Comparison of ENCODE assay signal across 19 cellular contexts in genomic region chr10:126179637-126180036, GRCh38.
DNase-seq lines count a peak whose midpoint lies in the region; ATAC-seq, FAIRE-seq and TF ChIP-seq lines count a peak whose summit lies in the region.
"Had no signal": no experiment of that assay in that cellular context is flagged by ENCODE, and none has a peak within 500 bp of the region (broad histone marks: within the 10 kb centered on the region; RNA-seq: fewer than 3 reads in every experiment).

No MANE protein-coding gene starts in this region.

- TF ChIP-seq CTCF in HL-60 (IDR thresholded peaks at IDR 0.05; ENCODE audit: insufficient read depth, low read length) (no peak), GM12878 (IDR thresholded peaks at IDR 0.05 in 2 of 3, conservative IDR thresholded peaks at IDR 0.05 in 1 of 3; ENCODE audit: control insufficient read depth in 2 of 3, extremely low read depth in 1 of 3, insufficient read depth in 1 of 3, low read depth in 3 of 3, low read length in 3 of 3) (no peak), WERI-Rb-1 (IDR thresholded peaks at IDR 0.05; ENCODE audit: low read depth, low read length) (no peak)

- CTCF ChIA-PET in GM12878 (lab: Yijun Ruan, JAX) = no interaction called here

- BruUV-seq in GM12878 (replicated peaks; lab: Mats Ljungman, UMichigan) = no TSS peak

- no peaks in the 10 kb centered on the region for H3K9me3 ChIP-seq in BLaER1 treated with 17β-estradiol and CSF1 and Interleukin-3, amounts not matched to agents 10 nM and 100 nM (replicated peaks in 1 of 11)
- H3K9me3 ChIP-seq in GM12878 (replicated peaks; ENCODE audit: control insufficient read depth, insufficient read depth, low read length) = no peaks in the 10 kb centered on the region
- no peaks in the 10 kb centered on the region for H3K9me3 ChIP-seq in WERI-Rb-1 (ENCODE audit: severe bottlenecking)
- H3K9me3 ChIP-seq: A549, testis had no signal

- TF ChIP-seq POLR2A in GM12878 (IDR thresholded peaks at IDR 0.05; ENCODE audit: low read depth, low read length) = no peak

- intact Hi-C loops in GM12878 (cut with micrococcal nuclease; ENCODE audit: unreplicated experiment) (no loop called here), head of caudate nucleus (cut with DNase I) (no loop called here)

- DNase-seq in HL-60 (ENCODE audit: low read depth in 1 of 2, low spot score in 1 of 2) (peak; percentile 33 to 63), GM12878 (ENCODE audit: low read depth, low spot score) (no peak), NCI-H1048 (lab: John Stamatoyannopoulos, UW) (no peak), head of caudate nucleus (no peak), islet precursor cell (no peak), WERI-Rb-1 (no peak)
- DNase-seq: activated CD4-positive, alpha-beta T cell treated with anti-CD3 and anti-CD28 coated beads for 36 hours; CD4-positive, CD25-positive, alpha-beta regulatory T cell; foreskin keratinocyte; NCI-H2107; NCI-H69; small intestine; stimulated activated CD4-positive, alpha-beta T cell treated with anti-CD3 and anti-CD28 coated beads, Interleukin-4, amount 100 ng/mL, for 24 hours; T1000; testis had no signal

- ATAC-seq in GM21360 (IDR thresholded peaks at IDR 0.05; ENCODE audit: unreplicated experiment) (peak; percentile 68), GM12878 (no peak)
- ATAC-seq: A549; activated CD4-positive, alpha-beta T cell treated with anti-CD3 and anti-CD28 coated beads for 36 hours; foreskin keratinocyte had no signal

- no peak for TF ChIP-seq RAD21 in GM12878 (IDR thresholded peaks at IDR 0.05; ENCODE audit: insufficient read depth, low read depth, low read length)

- H3K79me2 ChIP-seq in GM12878 (ENCODE audit: control insufficient read depth, insufficient read depth, low read length) = no peaks in the 10 kb centered on the region

- FAIRE-seq in GM12878 (lab: Jason Lieb, UNC) = no peak
- FAIRE-seq: A549, GM19239, small intestine had no signal

- SMC1A ChIA-PET in GM12878 (lab: Charles Lee; ENCODE audit: uncharacterized antibody, unreplicated experiment) = no interaction called here

- peak overlapping the region in 9 of 11 experiments; percentile 1 to 48 (median 23); a peak in 11 of 22 replicates for H3K4me2 ChIP-seq in BLaER1 treated with 17β-estradiol and CSF1 and Interleukin-3, amounts not matched to agents 10 nM and 100 nM
- H3K4me2 ChIP-seq in GM12878 (ENCODE audit: control insufficient read depth, insufficient read depth) = no peak overlapping the region
- H3K4me2 ChIP-seq: A549 had no signal

- H3K27ac ChIP-seq in BLaER1 treated with 17β-estradiol and CSF1 and Interleukin-3, amounts not matched to agents 10 nM and 100 nM = no peak overlapping the region
- H3K27ac ChIP-seq in HL-60 (replicated peaks) (no peak overlapping the region), GM12878 (ENCODE audit: control insufficient read depth, insufficient read depth) (no peak overlapping the region), WERI-Rb-1 (no peak overlapping the region)
- H3K27ac ChIP-seq: A549, foreskin keratinocyte, testis had no signal

- H2AFZ ChIP-seq in GM12878 (ENCODE audit: control insufficient read depth, low read depth, low read length) = no peak overlapping the region

- in situ Hi-C loops in GM12878 (cut with MboI) = no loop called here

- no peak overlapping the region for H3K4me3 ChIP-seq in BLaER1 treated with 17β-estradiol and CSF1 and Interleukin-3, amounts not matched to agents 10 nM and 100 nM
- no peak overlapping the region for H3K4me3 ChIP-seq in HL-60 (replicated peaks; ENCODE audit: insufficient read depth, low read length)
- H3K4me3 ChIP-seq in GM12878 = no peak overlapping the region
- H3K4me3 ChIP-seq in WERI-Rb-1 (ENCODE audit: low read depth, low read length) = no peak overlapping the region
- H3K4me3 ChIP-seq: A549, testis had no signal

- H4K20me1 ChIP-seq in BLaER1 treated with 17β-estradiol and CSF1 and Interleukin-3, amounts not matched to agents 10 nM and 100 nM = no peaks in the 10 kb centered on the region
- no peaks in the 10 kb centered on the region for H4K20me1 ChIP-seq in GM12878 (ENCODE audit: control insufficient read depth, insufficient read depth)

- H3K27me3 ChIP-seq in BLaER1 treated with 17β-estradiol and CSF1 and Interleukin-3, amounts not matched to agents 10 nM and 100 nM = no peaks in the 10 kb centered on the region
- H3K27me3 ChIP-seq in HL-60 (ENCODE audit: insufficient read depth, poor library complexity, severe bottlenecking) (no peaks in the 10 kb centered on the region), GM12878 (replicated peaks in 1 of 2; ENCODE audit: control insufficient read depth in 2 of 2, insufficient read depth in 2 of 2, low read length in 1 of 2) (no peaks in the 10 kb centered on the region), WERI-Rb-1 (ENCODE audit: insufficient read depth, low read depth, severe bottlenecking) (no peaks in the 10 kb centered on the region)
- H3K27me3 ChIP-seq: foreskin keratinocyte, testis had no signal

- TF ChIP-seq EP300 in GM12878 (IDR thresholded peaks at IDR 0.05; ENCODE audit: borderline replicate concordance in 1 of 2, control insufficient read depth in 1 of 2, low read depth in 2 of 2, low read length in 2 of 2) = no peak

- no peak overlapping the region for H3K9ac ChIP-seq in BLaER1 treated with 17β-estradiol and CSF1 and Interleukin-3, amounts not matched to agents 10 nM and 100 nM
- H3K9ac ChIP-seq in GM12878 (ENCODE audit: control insufficient read depth, insufficient read depth, low read length) = no peak overlapping the region

- POLR2A ChIA-PET in GM12878 (lab: Charles Lee) = no interaction called here

- WGBS in GM12878 (ENCODE audit: insufficient coverage, insufficient replicate concordance, low lambda C conversion rate, missing lambda C conversion rate) = 1% methylated on average over 7 of the region's 7 CpGs

- H3K4me1 ChIP-seq in BLaER1 treated with 17β-estradiol and CSF1 and Interleukin-3, amounts not matched to agents 10 nM and 100 nM = peaks cover 0 to 13% (median 9%) of the 10 kb centered on the region in 10 experiments; a peak in 13 of 20 replicates
- no peaks in the 10 kb centered on the region for H3K4me1 ChIP-seq in GM12878 (ENCODE audit: control insufficient read depth, insufficient read depth, low read length)
- H3K4me1 ChIP-seq: A549, foreskin keratinocyte had no signal

- H3K36me3 ChIP-seq in BLaER1 treated with 17β-estradiol and CSF1 and Interleukin-3, amounts not matched to agents 10 nM and 100 nM = no peaks in the 10 kb centered on the region
- H3K36me3 ChIP-seq in GM12878 (ENCODE audit: control insufficient read depth in 2 of 2, insufficient read depth in 2 of 2, low read length in 1 of 2) = no peaks in the 10 kb centered on the region
- H3K36me3 ChIP-seq in WERI-Rb-1 = no peaks in the 10 kb centered on the region

- RAD21 ChIA-PET in GM12878 (lab: Charles Lee; ENCODE audit: unreplicated experiment) = no interaction called here

TF ChIP-seq in GM12878, 131 proteins besides CTCF, POLR2A, EP300 and RAD21:
- TF ChIP-seq IKZF1 (conservative IDR thresholded peaks at IDR 0.05) = no peak
- TF ChIP-seq RFX5 (IDR thresholded peaks at IDR 0.05; ENCODE audit: low read depth, low read length) = peak; percentile 85

Comparison
In these comparisons a context has a peak if more than half of its experiments do, and no peak if none do; other contexts are left out.
1. DNase-seq: peak in HL-60 (2 of 2); none in GM12878 (single experiment), NCI-H1048 (single experiment), head of caudate nucleus (0 of 42), islet precursor cell (single experiment) and WERI-Rb-1 (single experiment).